In the genomic region with DNA sequence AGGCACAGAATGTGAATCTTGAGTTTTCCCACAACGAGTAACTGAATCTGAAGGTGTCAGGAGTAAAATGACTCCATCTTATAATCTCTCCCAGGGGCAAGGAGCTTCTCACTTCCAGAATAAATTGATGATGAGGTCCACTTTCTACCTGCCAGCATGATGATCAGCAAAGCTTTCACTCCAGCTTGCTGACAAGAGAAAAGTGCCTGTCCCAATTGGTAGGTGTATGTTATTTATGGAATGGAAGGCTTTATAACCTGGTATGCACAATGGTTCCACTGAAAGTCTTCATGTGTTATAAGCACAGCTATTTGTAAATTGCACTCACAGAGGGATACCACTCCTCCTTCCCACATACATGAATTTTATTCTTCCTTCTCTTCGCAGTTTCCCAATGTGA, we compare ENCODE assay signal across 23 cellular contexts.
"Had no signal": no experiment of that assay in that cellular context is flagged by ENCODE, and none has a peak within 500 bp of the region (broad histone marks: within the 10 kb centered on the region; RNA-seq: fewer than 3 reads in every experiment).

No MANE protein-coding gene starts in this region.

- ATAC-seq: gastrocnemius medialis, heart right ventricle, left cardiac atrium, left lung, left ventricle myocardium superior, lower lobe of right lung, mucosa of descending colon had no signal

- H3K36me3 ChIP-seq: esophagus muscularis mucosa, gastrocnemius medialis, heart right ventricle, left lung, lower lobe of right lung had no signal

- H3K4me3 ChIP-seq: coronary artery, dorsolateral prefrontal cortex, esophagus muscularis mucosa, gastrocnemius medialis, heart right ventricle, left lung, lower lobe of right lung, mucosa of descending colon had no signal

- H3K9me3 ChIP-seq: esophagus muscularis mucosa, gastrocnemius medialis, heart right ventricle, left lung, lower lobe of right lung, mucosa of descending colon had no signal

- DNase-seq: dermis blood vessel endothelial cell; dorsolateral prefrontal cortex; effector CD4-positive, alpha-beta T cell; effector memory CD4-positive, alpha-beta T cell; foreskin fibroblast; foreskin melanocyte; gastrocnemius medialis; glutamatergic neuron; head of caudate nucleus; heart right ventricle; hippocampal formation; left cardiac atrium; left lung; left ventricle myocardium superior; lower lobe of right lung; mesenchymal stem cell; mucosa of descending colon had no signal

- FAIRE-seq: colon, endothelial cell of umbilical vein, islet of Langerhans, keratinocyte had no signal

- H3K27me3 ChIP-seq: dorsolateral prefrontal cortex, esophagus muscularis mucosa, gastrocnemius medialis, heart right ventricle, left lung had no signal

- H3K27ac ChIP-seq: coronary artery, dorsolateral prefrontal cortex, esophagus muscularis mucosa, gastrocnemius medialis, heart right ventricle, left lung, lower lobe of right lung had no signal

- H3K4me1 ChIP-seq: esophagus muscularis mucosa, gastrocnemius medialis, heart right ventricle, left lung, lower lobe of right lung had no signal
